Comparison of ENCODE assay signal across 17 cellular contexts in the genomic region with DNA sequence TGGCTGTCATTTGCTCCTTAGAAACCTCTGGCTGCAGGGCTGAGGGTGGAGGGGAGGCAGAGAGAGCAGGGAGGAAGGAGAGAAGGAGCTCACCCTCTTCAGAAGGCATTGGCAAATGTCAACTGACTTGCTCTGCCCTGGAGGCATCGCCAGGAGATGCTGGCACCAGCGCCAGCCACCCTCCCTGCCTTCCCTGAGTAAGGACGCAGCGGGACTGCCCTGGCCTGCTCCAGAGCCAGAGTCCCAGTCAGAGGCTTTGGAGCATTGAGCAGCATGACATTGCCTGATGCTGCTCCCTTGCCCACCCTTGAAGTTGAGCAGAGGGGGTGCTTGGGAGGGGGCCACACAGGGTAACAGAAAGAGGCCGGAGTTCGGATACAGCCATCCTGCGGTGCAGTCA.
A peak's percentile ranks its signal among the peaks of the same experiment; 100 is the strongest.
DNase-seq lines count a peak whose midpoint lies in the region; FAIRE-seq and TF ChIP-seq lines count a peak whose summit lies in the region.
"Had no signal": no experiment of that assay in that cellular context is flagged by ENCODE, and none has a peak within 500 bp of the region (broad histone marks: within the 10 kb centered on the region; RNA-seq: fewer than 3 reads in every experiment).

No MANE protein-coding gene starts in this region.

- no peak overlapping the region for H3K9ac ChIP-seq in H1 (replicated peaks in 1 of 4; ENCODE audit: extremely low read depth in 1 of 4, low read depth in 3 of 4, low read length in 3 of 4)
- H3K9ac ChIP-seq in trophoblast cell (ENCODE audit: low read length), result no peak overlapping the region
- H3K9ac ChIP-seq: GM23248 had no signal

- no peak for TF ChIP-seq POLR2A in H1 (IDR thresholded peaks at IDR 0.05; ENCODE audit: control extremely low read depth in 1 of 2, low read depth in 2 of 2, low read length in 2 of 2)
- TF ChIP-seq POLR2A in GM12891 (IDR thresholded peaks at IDR 0.05; ENCODE audit: low read depth, low read length), result no peak

- H4K5ac ChIP-seq in H1 (ENCODE audit: insufficient read length, low read depth, low read length), result no peak overlapping the region

- H2BK120ac ChIP-seq in H1 (replicated peaks; ENCODE audit: low read depth, low read length), result no peak overlapping the region
- no peak overlapping the region for H2BK120ac ChIP-seq in trophoblast cell (ENCODE audit: insufficient read depth, low read length, poor library complexity)

- no peak for TF ChIP-seq CTCF in H1 (IDR thresholded peaks at IDR 0.05; ENCODE audit: control extremely low read depth in 1 of 3, insufficient read depth in 1 of 3, low read depth in 1 of 3, low read length in 3 of 3)

- H3K23ac ChIP-seq in H1 (ENCODE audit: insufficient read length) (no peak overlapping the region), trophoblast cell (ENCODE audit: low read length) (no peak overlapping the region)

- 87% methylated on average over 7 of the region's 7 CpGs; no CpG with 5 or more reads in 1 of the 2 experiments for WGBS in H1 (ENCODE audit: extremely low coverage in 1 of 2, insufficient coverage in 1 of 2, insufficient read length in 1 of 2, insufficient replicate concordance in 2 of 2, low coverage in 1 of 2, low lambda C conversion rate in 2 of 2, missing lambda C conversion rate in 1 of 2), 2 experiments
- no CpG with 5 or more reads among the region's 7 CpGs for WGBS in trophoblast cell (ENCODE audit: extremely low coverage, insufficient coverage, insufficient read length)

- no peaks in the 10 kb centered on the region for H4K20me1 ChIP-seq in H1 (replicated peaks in 1 of 2; ENCODE audit: control insufficient read depth in 1 of 2, insufficient read depth in 2 of 2, low read length in 2 of 2)

- H2BK12ac ChIP-seq in H1 (ENCODE audit: low read depth, low read length) (no peak overlapping the region), trophoblast cell (ENCODE audit: low read length) (no peak overlapping the region)

- H3K4me1 ChIP-seq in H1 (replicated peaks in 1 of 4; ENCODE audit: control insufficient read depth in 3 of 4, insufficient read depth in 4 of 4, low read length in 3 of 4) (peaks cover 0 to 3% (median 0%) of the 10 kb centered on the region in 4 experiments; a peak in 4 of 7 replicates), trophoblast cell (ENCODE audit: control insufficient read depth in 1 of 2, insufficient read depth in 2 of 2, low read length in 2 of 2) (peaks cover 13 to 18% of the 10 kb centered on the region in 2 experiments)

- H3K36me3 ChIP-seq in H1 (ENCODE audit: control insufficient read depth in 2 of 4, insufficient read depth in 4 of 4, low read length in 3 of 4), result no peaks in the 10 kb centered on the region
- H3K36me3 ChIP-seq in trophoblast cell (ENCODE audit: control insufficient read depth in 1 of 2, insufficient read depth in 2 of 2, low read length in 2 of 2), result no peaks in the 10 kb centered on the region

- no peak overlapping the region for H2BK5ac ChIP-seq in H1 (ENCODE audit: low read depth, low read length)
- H2BK5ac ChIP-seq in trophoblast cell (ENCODE audit: low read depth, low read length, poor library complexity), result no peak overlapping the region

- H3K4me2 ChIP-seq in H1 (ENCODE audit: insufficient read depth in 1 of 2, low read depth in 2 of 2, low read length in 2 of 2) (no peak overlapping the region), trophoblast cell (ENCODE audit: low read length) (no peak overlapping the region)

- no peak overlapping the region for H2BK20ac ChIP-seq in H1 (ENCODE audit: low read length)

- H3K27me3 ChIP-seq in H1 (replicated peaks in 1 of 4; ENCODE audit: control insufficient read depth in 3 of 4, extremely low read depth in 1 of 4, insufficient read depth in 3 of 4, low read length in 3 of 4), result no peaks in the 10 kb centered on the region; a peak in 1 of 7 replicates
- no peaks in the 10 kb centered on the region for H3K27me3 ChIP-seq in trophoblast cell (ENCODE audit: insufficient read depth, low read length)

- H3K4ac ChIP-seq in H1 (replicated peaks; ENCODE audit: insufficient read length, low read depth, low read length) (no peak overlapping the region), trophoblast cell (ENCODE audit: low read depth, low read length) (no peak overlapping the region)

- H2AFZ ChIP-seq in H1 (ENCODE audit: low read length) (no peak overlapping the region), trophoblast cell (ENCODE audit: insufficient read depth, low read length, poor library complexity) (no peak overlapping the region)
- H2AFZ ChIP-seq: GM23248 had no signal

- H3K14ac ChIP-seq in H1 (ENCODE audit: insufficient read length), result no peak overlapping the region
- no peak overlapping the region for H3K14ac ChIP-seq in trophoblast cell (ENCODE audit: low read length)

- H3K79me2 ChIP-seq in H1 (ENCODE audit: control insufficient read depth in 1 of 2, insufficient read depth in 2 of 2, low read length in 2 of 2) (no peaks in the 10 kb centered on the region), trophoblast cell (ENCODE audit: control insufficient read depth, insufficient read depth, low read length, poor library complexity) (peaks cover 2% of the 10 kb centered on the region)

- H3K4me3 ChIP-seq in H1 (ENCODE audit: extremely low read depth in 1 of 4, insufficient read depth in 2 of 4, low read depth in 3 of 4, low read length in 4 of 4), result no peak overlapping the region
- no peak overlapping the region for H3K4me3 ChIP-seq in trophoblast cell (ENCODE audit: low read depth, low read length)
- H3K4me3 ChIP-seq: GM12878, GM23248 had no signal

- H2AK5ac ChIP-seq in H1 (ENCODE audit: low read depth, low read length) (no peak overlapping the region), trophoblast cell (ENCODE audit: low read length) (no peak overlapping the region)

- H3K9me3 ChIP-seq in H1 (ENCODE audit: insufficient read depth in 2 of 2, low read depth in 1 of 2, low read length in 1 of 2), result no peaks in the 10 kb centered on the region
- no peaks in the 10 kb centered on the region for H3K9me3 ChIP-seq in trophoblast cell (ENCODE audit: insufficient read depth, low read depth, low read length)

- no peaks in the 10 kb centered on the region for H3K23me2 ChIP-seq in H1 (ENCODE audit: low read depth, low read length)

- H3K56ac ChIP-seq in H1 (replicated peaks; ENCODE audit: insufficient read length, low read depth, low read length), result no peak overlapping the region

- FAIRE-seq in H1 (lab: Jason Lieb, UNC) (no peak), GM12891 (lab: Jason Lieb, UNC) (no peak)
- FAIRE-seq: GM12878, GM18507 had no signal

- no peak overlapping the region for H3K18ac ChIP-seq in H1 (ENCODE audit: extremely low read depth, low read length)
- H3K18ac ChIP-seq in trophoblast cell (ENCODE audit: low read length), result no peak overlapping the region

- H4K8ac ChIP-seq in H1 (ENCODE audit: extremely low read depth, insufficient read depth, low read length), result no peak overlapping the region
- H4K8ac ChIP-seq in trophoblast cell (ENCODE audit: low read depth, low read length), result no peak overlapping the region

- DNase-seq in DMS79 treated with DMSO at 0.1 percent for 48 hours (lab: John Stamatoyannopoulos, UW) (peak; percentile 62), H1 (ENCODE audit: low read depth in 1 of 2, low spot score in 2 of 2) (no peak), trophoblast cell (peak; percentile 29 to 56), superior temporal gyrus (ENCODE audit: extremely low spot score) (no peak), GM12891 (ENCODE audit: insufficient read length, low spot score) (no peak)
- DNase-seq in stimulated activated CD4-positive, alpha-beta T cell treated with anti-CD3 and anti-CD28 coated beads, Interleukin-4, amount 100 ng/mL, for 24 hours, result no peak
- DNase-seq: C1 segment of cervical spinal cord; Calu3; CD4-positive, alpha-beta memory T cell; COR-L47; DMS53; EL; GDM1; GM23248; H9 had no signal

- TF ChIP-seq RAD21 in H1 (IDR thresholded peaks at IDR 0.05 in 1 of 2, conservative IDR thresholded peaks at IDR 0.05 in 1 of 2; ENCODE audit: low read depth in 2 of 2, low read length in 2 of 2), result no peak

- no peak for TF ChIP-seq EP300 in H1 (IDR thresholded peaks at IDR 0.05; ENCODE audit: borderline replicate concordance in 1 of 2, low read depth in 2 of 2, low read length in 2 of 2)

- H3K79me1 ChIP-seq in H1 (ENCODE audit: low read depth, low read length), result no peaks in the 10 kb centered on the region
- peaks cover 4% of the 10 kb centered on the region for H3K79me1 ChIP-seq in trophoblast cell (ENCODE audit: low read length)

- CTCF ChIA-PET in H1 (lab: Charles Lee; ENCODE audit: partially characterized antibody), result no interaction called here

- POLR2A ChIA-PET in H1 (lab: Charles Lee; ENCODE audit: partially characterized antibody), result no interaction called here

- H4K91ac ChIP-seq in H1 (replicated peaks; ENCODE audit: insufficient read length, low read length), result no peak overlapping the region
- no peak overlapping the region for H4K91ac ChIP-seq in trophoblast cell (ENCODE audit: low read depth, low read length)

- 0 out of 2 replicates have a peak overlapping the region, but pooled peaks have one; percentile 88 for H2BK15ac ChIP-seq in H1 (ENCODE audit: low read length)

- H3K27ac ChIP-seq in H1 (ENCODE audit: low read depth, low read length) (no peak overlapping the region), trophoblast cell (ENCODE audit: low read depth, low read length) (no peak overlapping the region)
- H3K27ac ChIP-seq: GM23248 had no signal

- H4K12ac ChIP-seq in trophoblast cell (ENCODE audit: low read depth, low read length), result no peak overlapping the region

TF ChIP-seq in H1, 55 proteins besides CTCF, POLR2A, EP300 and RAD21 (continues in another document):
- TF ChIP-seq SAP30 (IDR thresholded peaks at IDR 0.05; ENCODE audit: insufficient read depth, insufficient replicate concordance, low read length) (no peak), SP4 (IDR thresholded peaks at IDR 0.05; ENCODE audit: low read length) (no peak), SIRT6 (IDR thresholded peaks at IDR 0.05; ENCODE audit: low read length) (no peak), KDM1A (IDR thresholded peaks at IDR 0.05; ENCODE audit: borderline replicate concordance, low read length) (no peak), SUZ12 (IDR thresholded peaks at IDR 0.05; ENCODE audit: low read length) (no peak), SP1 (IDR thresholded peaks at IDR 0.05; ENCODE audit: low read depth, low read length) (no peak), NANOG (IDR thresholded peaks at IDR 0.05; ENCODE audit: insufficient read depth, low read depth, low read length, poor library complexity, severe bottlenecking) (no peak)

TF ChIP-seq in GM12891, 5 proteins besides CTCF, POLR2A, EP300 and RAD21:
- TF ChIP-seq POLR2AphosphoS5 (IDR thresholded peaks at IDR 0.05; ENCODE audit: low read depth, low read length), result no peak
- TF ChIP-seq POU2F2 (IDR thresholded peaks at IDR 0.05; ENCODE audit: low read depth, low read length), result no peak
- TF ChIP-seq PAX5 (IDR thresholded peaks at IDR 0.05; ENCODE audit: insufficient read depth, low read length, severe bottlenecking), result no peak
- no peak for TF ChIP-seq TAF1 (IDR thresholded peaks at IDR 0.05; ENCODE audit: low read depth, low read length)
- TF ChIP-seq SPI1 (IDR thresholded peaks at IDR 0.05; ENCODE audit: low read depth, low read length), result no peak
TF ChIP-seq in GM12891: peak in this region for 0.

Comparison
In these comparisons a context has a peak if more than half of its experiments do, and no peak if none do; other contexts are left out.
1. DNase-seq: peak in DMS79 treated with DMSO at 0.1 percent for 48 hours (single experiment) and trophoblast cell (2 of 2); none in H1 (0 of 2), superior temporal gyrus (single experiment), GM12891 (single experiment) and stimulated activated CD4-positive, alpha-beta T cell treated with anti-CD3 and anti-CD28 coated beads, Interleukin-4, amount 100 ng/mL, for 24 hours (single experiment).